20 cellular contexts compared by ENCODE assay signal in genomic region chr3:37742121-37742520, GRCh38.
"Had no signal": no experiment of that assay in that cellular context is flagged by ENCODE, and none has a peak within 500 bp of the region (broad histone marks: within the 10 kb centered on the region; RNA-seq: fewer than 3 reads in every experiment).

No MANE protein-coding gene starts in this region.

- H3K36me3 ChIP-seq: breast epithelium, MG63, Peyer's patch, SJCRH30 had no signal

- H3K9ac ChIP-seq: SK-N-SH had no signal

- H3K36me3 Mint-ChIP-seq: activated CD4-positive, alpha-beta memory T cell treated with anti-CD3 and anti-CD28 coated beads for 36 hours; activated naive CD8-positive, alpha-beta T cell treated with anti-CD3 and anti-CD28 coated beads for 36 hours had no signal

- H3K4me3 Mint-ChIP-seq: activated CD4-positive, alpha-beta memory T cell treated with anti-CD3 and anti-CD28 coated beads for 36 hours; activated CD4-positive, alpha-beta T cell treated with anti-CD3 and anti-CD28 coated beads, Interleukin-2, amount 10 ng/mL, durations not matched to agents 7 days and 5 days; activated naive CD8-positive, alpha-beta T cell treated with anti-CD3 and anti-CD28 coated beads for 36 hours; activated T-cell treated with anti-CD3 and anti-CD28 coated beads, Interleukin-2, amount 50 U/mL, for 4 hours had no signal

- H3K27ac Mint-ChIP-seq: activated CD4-positive, alpha-beta memory T cell treated with anti-CD3 and anti-CD28 coated beads for 36 hours; activated CD4-positive, alpha-beta T cell treated with anti-CD3 and anti-CD28 coated beads, Interleukin-2, amount 10 ng/mL, durations not matched to agents 7 days and 5 days; activated naive CD8-positive, alpha-beta T cell treated with anti-CD3 and anti-CD28 coated beads for 36 hours had no signal

- ATAC-seq: activated T-cell treated with anti-CD3 and anti-CD28 coated beads, Interleukin-2, amount 50 U/mL, for 4 hours had no signal

- H3K4me3 ChIP-seq: breast epithelium, MG63, Peyer's patch, SJCRH30 had no signal

- H3K4me1 ChIP-seq: breast epithelium, Peyer's patch, SJCRH30 had no signal

- DNase-seq: activated CD4-positive, alpha-beta memory T cell treated with anti-CD3 and anti-CD28 coated beads for 36 hours; activated CD4-positive, CD25-positive, alpha-beta regulatory T cell; activated CD8-positive, alpha-beta memory T cell treated with anti-CD3 and anti-CD28 coated beads for 24 hours; activated effector memory CD4-positive, alpha-beta T cell treated with anti-CD3 and anti-CD28 coated beads, Interleukin-2, amount 50 U/mL, for 16 hours; activated naive CD4-positive, alpha-beta T cell treated with Interleukin-2 at 50 U/mL for 16 hours; activated naive CD8-positive, alpha-beta T cell treated with anti-CD3 and anti-CD28 coated beads for 36 hours; activated T-cell treated with anti-CD3 and anti-CD28 coated beads, Interleukin-2, amount 50 U/mL, for 4 hours; MV-4-11; NCI-H1436; NCI-H1694 treated with DMSO at 0.1 percent for 48 hours; NK-92 treated with Interleukin-12 subunit alpha and Interleukin-12 subunit beta, amount 100 ng/mL, for 24 hours; SJCRH30; T-helper 1 cell had no signal

- H3K27me3 ChIP-seq: breast epithelium, MG63, Peyer's patch, SJCRH30 had no signal

- H3K9me3 ChIP-seq: breast epithelium, MG63, Peyer's patch, SJCRH30, SK-N-SH had no signal

- H3K27me3 Mint-ChIP-seq: activated CD4-positive, alpha-beta memory T cell treated with anti-CD3 and anti-CD28 coated beads for 36 hours; activated naive CD8-positive, alpha-beta T cell treated with anti-CD3 and anti-CD28 coated beads for 36 hours had no signal

- H3K9me3 Mint-ChIP-seq: activated CD4-positive, alpha-beta memory T cell treated with anti-CD3 and anti-CD28 coated beads for 36 hours; activated CD4-positive, alpha-beta T cell treated with anti-CD3 and anti-CD28 coated beads, Interleukin-2, amount 10 ng/mL, durations not matched to agents 7 days and 5 days; activated naive CD8-positive, alpha-beta T cell treated with anti-CD3 and anti-CD28 coated beads for 36 hours; activated T-cell treated with anti-CD3 and anti-CD28 coated beads, Interleukin-2, amount 50 U/mL, for 4 hours had no signal

- H3K4me1 Mint-ChIP-seq: activated CD4-positive, alpha-beta T cell treated with anti-CD3 and anti-CD28 coated beads, Interleukin-2, amount 10 ng/mL, durations not matched to agents 7 days and 5 days; activated naive CD8-positive, alpha-beta T cell treated with anti-CD3 and anti-CD28 coated beads for 36 hours had no signal

- H3K27ac ChIP-seq: breast epithelium, RWPE1, SJCRH30, VCaP had no signal
